In the genomic region with DNA sequence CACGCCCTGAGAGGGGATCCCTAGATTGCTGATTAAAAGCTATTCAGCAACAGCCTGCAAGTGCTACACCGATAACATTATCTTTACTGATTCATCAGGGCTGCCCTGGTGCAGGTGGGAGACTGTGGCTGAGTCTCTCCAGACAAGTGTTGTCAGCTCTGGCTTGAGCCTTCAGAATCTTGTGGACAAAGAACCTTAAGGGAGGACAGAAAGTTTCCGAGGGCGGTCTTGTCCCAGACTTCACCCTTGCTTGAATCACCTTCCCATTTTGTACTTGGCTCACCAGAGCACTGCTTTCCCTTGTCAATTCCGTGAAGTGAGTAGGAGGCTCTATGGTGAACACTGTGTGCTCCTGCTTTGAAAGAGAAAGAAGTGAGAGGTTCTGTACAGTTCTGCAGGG, we compare ENCODE assay signal across 23 cellular contexts.
"Had no signal": no experiment of that assay in that cellular context is flagged by ENCODE, and none has a peak within 500 bp of the region (broad histone marks: within the 10 kb centered on the region; RNA-seq: fewer than 3 reads in every experiment).

No MANE protein-coding gene starts in this region.

- ATAC-seq: esophagus mucosa; gastrocnemius medialis; heart left ventricle; left cardiac atrium; left lung; naive thymus-derived CD8-positive, alpha-beta T cell; pancreas; stimulated activated naive B cell treated with anti-CD40 and anti-IgM and Interleukin-4, amounts not matched to agents 10 μg/mL and 1 μg/mL and 100 μg/mL, for 72 hours had no signal

- H3K27ac ChIP-seq: epithelial cell of prostate, gastrocnemius medialis, heart left ventricle, hepatocyte, left lung, pancreas, right atrium auricular region, sigmoid colon, suprapubic skin, transverse colon, vagina had no signal

- DNase-seq: cerebellar nuclear complex; cortex of kidney; effector CD4-positive, alpha-beta T cell; foreskin fibroblast; gastrocnemius medialis; heart left ventricle; left cardiac atrium; left lung; mesenchymal stem cell; midbrain; naive thymus-derived CD8-positive, alpha-beta T cell; nephron progenitor cell; pancreas; sigmoid colon; stimulated activated CD4-positive, alpha-beta T cell treated with anti-CD3 and anti-CD28 coated beads, Interleukin-4, amount 100 ng/mL, for 4 hours; stimulated activated naive B cell treated with anti-CD40 and anti-IgM and Interleukin-4, amounts not matched to agents 10 μg/mL and 1 μg/mL and 100 μg/mL, for 72 hours; transverse colon had no signal
